Comparison of ENCODE assay signal across 8 cellular contexts in the genomic region with DNA sequence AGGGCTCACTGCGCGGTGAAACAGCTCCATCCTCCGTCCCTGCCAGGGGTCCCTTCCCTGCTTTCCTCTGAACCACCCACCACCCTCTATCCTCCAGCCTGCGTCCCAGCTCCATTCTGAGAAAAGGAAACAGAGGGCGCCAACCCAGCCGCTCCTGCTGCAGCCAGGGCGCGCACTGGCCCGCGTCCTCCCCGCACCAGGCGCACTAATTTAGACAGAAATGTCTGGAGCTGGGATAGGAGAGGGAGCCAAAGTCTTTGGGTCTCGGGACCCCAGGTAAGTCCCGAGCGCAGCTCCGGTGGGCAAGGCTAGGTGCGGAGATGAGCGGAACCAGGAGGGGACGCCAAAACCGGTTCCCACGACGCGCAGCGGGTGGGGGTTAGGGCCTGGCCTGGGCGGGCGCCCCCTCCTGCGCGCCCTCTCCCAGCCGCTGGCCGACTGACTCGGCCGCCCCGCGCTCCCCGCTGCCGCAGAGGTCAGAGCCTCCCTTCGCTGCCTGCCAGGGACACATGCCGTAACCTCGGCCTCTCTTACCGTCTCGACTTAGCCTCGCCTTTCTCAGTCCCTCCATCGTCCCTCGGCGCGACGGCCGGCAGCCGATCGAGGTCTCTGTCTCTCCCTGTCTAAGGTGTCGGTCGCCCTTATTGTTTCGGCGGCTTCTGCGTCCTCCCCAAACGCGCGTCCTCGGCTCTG. TPM values are rescaled to one million over a fixed set of nuclear protein-coding genes. Genes with fewer than 3 reads are reported as not detected.
DNase-seq lines count a peak whose midpoint lies in the region; ATAC-seq and TF ChIP-seq lines count a peak whose summit lies in the region.

No MANE protein-coding gene starts in this region.

- DNase-seq in ELF-1 (ENCODE audit: low read depth, low spot score): peak; percentile 63
- no peak for DNase-seq in OCI-LY7 (ENCODE audit: low spot score)
- DNase-seq in effector memory CD4-positive, alpha-beta T cell: no peak

- TF ChIP-seq CTCF in OCI-LY7 (conservative IDR thresholded peaks at IDR 0.05; ENCODE audit: low read length): 0 out of 2 replicates have a peak, but pooled peaks have one; percentile 19

- H4K20me1 ChIP-seq in OCI-LY7 (ENCODE audit: insufficient read depth, low read length): no peaks in the 10 kb centered on the region

- H3K36me3 ChIP-seq in OCI-LY7 (ENCODE audit: insufficient read depth, low read length): no peaks in the 10 kb centered on the region
- H3K36me3 ChIP-seq in effector memory CD4-positive, alpha-beta T cell (ENCODE audit: control insufficient read depth, insufficient read depth, low read length): no peaks in the 10 kb centered on the region
- H3K36me3 ChIP-seq in mesodermal cell (ENCODE audit: control insufficient read depth, insufficient read depth, low read length): no peaks in the 10 kb centered on the region
- H3K36me3 ChIP-seq in urinary bladder (ENCODE audit: insufficient read depth): no peaks in the 10 kb centered on the region

- H2AFZ ChIP-seq in OCI-LY7 (ENCODE audit: low read length): no peak overlapping the region

- no peak overlapping the region for H3K4me3 ChIP-seq in OCI-LY7 (ENCODE audit: low read depth, low read length, poor library complexity, severe bottlenecking)
- H3K4me3 ChIP-seq in effector memory CD4-positive, alpha-beta T cell (ENCODE audit: insufficient read depth, low read depth, low read length, poor library complexity, severe bottlenecking): peak overlapping the region; percentile 72
- H3K4me3 ChIP-seq in mesodermal cell (ENCODE audit: extremely low read depth, insufficient read depth, low read length, poor library complexity, severe bottlenecking): peak overlapping the region; percentile 73
- H3K4me3 ChIP-seq in urinary bladder (ENCODE audit: low read depth, low read length): peak overlapping the region; percentile 73

- POLR2A ChIA-PET in OCI-LY7 (lab: Charles Lee): interaction anchor here (1.0 kb wide), 1 partner anchor 10 kb away, joined by 4 read pairs; no protein-coding TSS in a partner anchor

- ATAC-seq in GM21423 (IDR thresholded peaks at IDR 0.05; ENCODE audit: unreplicated experiment) (no peak), HG03469 (IDR thresholded peaks at IDR 0.05; ENCODE audit: unreplicated experiment) (no peak), HG02938 (IDR thresholded peaks at IDR 0.05; ENCODE audit: unreplicated experiment) (no peak)

- H3K27me3 ChIP-seq in effector memory CD4-positive, alpha-beta T cell (replicated peaks; ENCODE audit: control insufficient read depth, insufficient read depth, low read length, poor library complexity, severe bottlenecking): peaks cover 19% of the 10 kb centered on the region

- CTCF ChIA-PET in OCI-LY7 (lab: Charles Lee; ENCODE audit: unreplicated experiment): no interaction called here

- no peaks in the 10 kb centered on the region for H3K9me2 ChIP-seq in OCI-LY7 (ENCODE audit: insufficient read depth, low read length)

- H3K4me2 ChIP-seq in OCI-LY7 (ENCODE audit: low read length): no peak overlapping the region

- H3K27ac ChIP-seq in OCI-LY7 (ENCODE audit: low read depth, low read length, poor library complexity, severe bottlenecking) (no peak overlapping the region), mesodermal cell (ENCODE audit: low read depth, low read length, severe bottlenecking) (no peak overlapping the region), urinary bladder (ENCODE audit: low read depth) (no peak overlapping the region)
- H3K27ac ChIP-seq in effector memory CD4-positive, alpha-beta T cell (ENCODE audit: insufficient read depth, low read length, poor library complexity, severe bottlenecking): no peak overlapping the region

- H3K4me1 ChIP-seq in OCI-LY7 (ENCODE audit: insufficient read depth, low read length, poor library complexity, severe bottlenecking) (peaks cover 15% of the 10 kb centered on the region), mesodermal cell (ENCODE audit: control insufficient read depth, insufficient read depth, low read length, poor library complexity, severe bottlenecking) (peaks cover 18% of the 10 kb centered on the region), urinary bladder (ENCODE audit: insufficient read depth) (peaks cover 2% of the 10 kb centered on the region)
- H3K4me1 ChIP-seq in effector memory CD4-positive, alpha-beta T cell (ENCODE audit: control insufficient read depth, insufficient read depth, low read length, poor library complexity, severe bottlenecking): peaks cover 23% of the 10 kb centered on the region

- intact Hi-C loops in OCI-LY7 (cut with micrococcal nuclease; ENCODE audit: unreplicated experiment): no loop called here

- H3K9me3 ChIP-seq in OCI-LY7 (ENCODE audit: low read length) (no peaks in the 10 kb centered on the region), mesodermal cell (ENCODE audit: control insufficient read depth, low read length) (no peaks in the 10 kb centered on the region)
- H3K9me3 ChIP-seq in effector memory CD4-positive, alpha-beta T cell (ENCODE audit: control insufficient read depth, low read length): no peaks in the 10 kb centered on the region

- no TSS peak for BruUV-seq in OCI-LY7 (replicated peaks; lab: Mats Ljungman, UMichigan)

- 0 to 1% methylated on average over 46 to 49 of the region's 59 CpGs for WGBS in mesodermal cell (ENCODE audit: insufficient coverage in 2 of 2), 2 experiments
- WGBS in urinary bladder: 3% methylated on average over 59 of the region's 59 CpGs

- no peaks in the 10 kb centered on the region for H3K79me2 ChIP-seq in OCI-LY7 (ENCODE audit: insufficient read depth, low read depth, low read length)

RNA-seq across cellular contexts. Expression of a gene that starts 2.0 kb away (rescaled TPM):
- not detected in 2 replicates for total RNA-seq in OCI-LY7 (2014; rRNA removed; shearing (Covaris generic))
- total RNA-seq in OCI-LY7 (2022) (not detected in 2 replicates), urinary bladder (17.1 TPM)
- polyA plus RNA-seq in mesodermal cell (2013, experiment 1 of 2): 29.7 TPM
- 30.7 TPM for polyA plus RNA-seq in mesodermal cell (2013, experiment 2 of 2)
- polyA plus RNA-seq in urinary bladder: 22.0 TPM

RNA-seq across cellular contexts. Expression of a gene that starts 24.0 kb away (rescaled TPM):
- total RNA-seq in OCI-LY7 (2014; rRNA removed; shearing (Covaris generic)): 15.5 and 16.3 TPM in 2 replicates
- total RNA-seq in OCI-LY7 (2022) (20.6 and 25.2 TPM in 2 replicates), urinary bladder (13.9 TPM)
- 19.9 TPM for polyA plus RNA-seq in mesodermal cell (2013, experiment 1 of 2)
- polyA plus RNA-seq in mesodermal cell (2013, experiment 2 of 2): 16.1 TPM
- 36.5 TPM for polyA plus RNA-seq in urinary bladder

Comparison
In these comparisons a context has a peak if more than half of its experiments do, and no peak if none do; other contexts are left out.
1. RNA of a gene that starts 2.0 kb away (total RNA-seq): 17.1 TPM in urinary bladder (single experiment); not detected in OCI-LY7; every median in the first group is over 10 times any median in the second.